In genomic region chr1:39639333-39640130, GRCh38 we compare ENCODE assay signal across 9 cellular contexts. TPM values are rescaled to one million over a fixed set of nuclear protein-coding genes. Genes with fewer than 3 reads are reported as not detected.
DNase-seq lines count a peak whose midpoint lies in the region; ATAC-seq and TF ChIP-seq lines count a peak whose summit lies in the region.
"Had no signal": no experiment of that assay in that cellular context is flagged by ENCODE, and none has a peak within 500 bp of the region (broad histone marks: within the 10 kb centered on the region; RNA-seq: fewer than 3 reads in every experiment).

Gene HEYL (minus strand): TSS chr1:39639643. CDS start chr1:39639625, 18 bp downstream.

- H3K27me3 Mint-ChIP-seq in MCF 10A (ENCODE audit: insufficient read depth, unreplicated experiment) = peaks cover 20% of the 10 kb centered on the region
- H3K27me3 Mint-ChIP-seq in activated T-cell treated with anti-CD3 and anti-CD28 coated beads, Interleukin-2, amount 50 U/mL, for 72 hours (ENCODE audit: low read depth) = peaks cover 51% of the 10 kb centered on the region
- peaks cover 10% of the 10 kb centered on the region for H3K27me3 Mint-ChIP-seq in osteocyte (ENCODE audit: unreplicated experiment)

- no peaks in the 10 kb centered on the region for H3K9me3 Mint-ChIP-seq in MCF 10A (ENCODE audit: unreplicated experiment)
- H3K9me3 Mint-ChIP-seq in activated T-cell treated with anti-CD3 and anti-CD28 coated beads, Interleukin-2, amount 50 U/mL, for 72 hours = no peaks in the 10 kb centered on the region
- no peaks in the 10 kb centered on the region for H3K9me3 Mint-ChIP-seq in osteocyte (ENCODE audit: unreplicated experiment)

- H3K4me1 ChIP-seq in breast epithelium (no peaks in the 10 kb centered on the region), NT2/D1 (ENCODE audit: insufficient read depth, insufficient read length) (peaks cover 17% of the 10 kb centered on the region), tibial artery (peaks cover 0 to 84% (median 27%) of the 10 kb centered on the region in 4 donors)

- no peak for TF ChIP-seq POLR2A in breast epithelium (IDR thresholded peaks at IDR 0.05)

- H3K36me3 ChIP-seq in breast epithelium (no peaks in the 10 kb centered on the region), NT2/D1 (ENCODE audit: insufficient read depth, insufficient read length, low read length) (no peaks in the 10 kb centered on the region), tibial artery (no peaks in the 10 kb centered on the region)

- peak; percentile 94 to 95 for ATAC-seq in activated T-cell treated with anti-CD3 and anti-CD28 coated beads, Interleukin-2, amount 50 U/mL, for 72 hours (replicated peaks in 1 of 2)
- no peak for ATAC-seq in HG03175 (IDR thresholded peaks at IDR 0.05; ENCODE audit: unreplicated experiment)

- intact Hi-C loops in breast epithelium (cut with DNase I; ENCODE audit: low total_unique reads) (no loop called here), MCF 10A (cut with micrococcal nuclease) (no loop called here), tibial artery (cut with DNase I; ENCODE audit: low total_unique reads) (no loop called here)

- H3K9me3 ChIP-seq in breast epithelium (no peaks in the 10 kb centered on the region), NT2/D1 (ENCODE audit: insufficient read depth, low read length) (no peaks in the 10 kb centered on the region), tibial artery (no peaks in the 10 kb centered on the region)

- H3K36me3 Mint-ChIP-seq in MCF 10A (ENCODE audit: insufficient read depth, unreplicated experiment) (no peaks in the 10 kb centered on the region), osteocyte (ENCODE audit: unreplicated experiment) (no peaks in the 10 kb centered on the region)
- no peaks in the 10 kb centered on the region for H3K36me3 Mint-ChIP-seq in activated T-cell treated with anti-CD3 and anti-CD28 coated beads, Interleukin-2, amount 50 U/mL, for 72 hours (ENCODE audit: insufficient read depth in 2 of 2)

- H3K4me3 ChIP-seq in breast epithelium (peak within 1 kb of the TSS; percentile 47 to 65 (median 51)), NT2/D1 (ENCODE audit: insufficient read length, low read depth) (peak within 1 kb of the TSS; percentile 49), foreskin fibroblast (ENCODE audit: low read depth in 1 of 2, low read length in 2 of 2) (peak within 1 kb of the TSS in 1 of 2 donors; percentile 15), tibial artery (peak within 1 kb of the TSS; percentile 74 to 91)

- POLR2A ChIA-PET in MCF 10A (lab: Yijun Ruan, JAX) = no interaction called here

- H3K27ac Mint-ChIP-seq in MCF 10A (ENCODE audit: low read depth, unreplicated experiment) (no peak within 1 kb of the TSS), osteocyte (ENCODE audit: unreplicated experiment) (no peak within 1 kb of the TSS)
- no peak within 1 kb of the TSS for H3K27ac Mint-ChIP-seq in activated T-cell treated with anti-CD3 and anti-CD28 coated beads, Interleukin-2, amount 50 U/mL, for 72 hours

- H3K4me1 Mint-ChIP-seq in MCF 10A (ENCODE audit: insufficient read depth, unreplicated experiment) (no peaks in the 10 kb centered on the region), osteocyte (ENCODE audit: unreplicated experiment) (peaks cover 22% of the 10 kb centered on the region)
- H3K4me1 Mint-ChIP-seq in activated T-cell treated with anti-CD3 and anti-CD28 coated beads, Interleukin-2, amount 50 U/mL, for 72 hours (ENCODE audit: low read depth) = no peaks in the 10 kb centered on the region

- H3K4me3 Mint-ChIP-seq in MCF 10A (ENCODE audit: unreplicated experiment) (no peak within 1 kb of the TSS), osteocyte (ENCODE audit: unreplicated experiment) (no peak within 1 kb of the TSS)
- peak within 1 kb of the TSS; percentile 69 to 77 for H3K4me3 Mint-ChIP-seq in activated T-cell treated with anti-CD3 and anti-CD28 coated beads, Interleukin-2, amount 50 U/mL, for 72 hours

- H3K27me3 ChIP-seq in breast epithelium = peaks cover 0 to 46% of the 10 kb centered on the region in 2 donors
- peaks cover 93% of the 10 kb centered on the region for H3K27me3 ChIP-seq in NT2/D1 (ENCODE audit: insufficient read depth, insufficient read length)
- H3K27me3 ChIP-seq in tibial artery = no peaks in the 10 kb centered on the region

- no peak for DNase-seq in breast epithelium (ENCODE audit: low spot score in 2 of 2)
- DNase-seq in MCF 10A (ENCODE audit: unreplicated experiment) = no peak
- peak; percentile 55 for DNase-seq in NT2/D1 (ENCODE audit: low read depth, low spot score)
- peak; percentile 76 to 79 for DNase-seq in activated T-cell treated with anti-CD3 and anti-CD28 coated beads, Interleukin-2, amount 50 U/mL, for 72 hours
- peak in 1 of 2 donors; percentile 49 for DNase-seq in foreskin fibroblast
- no peak for DNase-seq in osteocyte (ENCODE audit: extremely low spot score, unreplicated experiment)
- DNase-seq in tibial artery = peak; percentile 74 to 91

- peak within 1 kb of the TSS; percentile 40 to 73 for H3K27ac ChIP-seq in breast epithelium
- peak within 1 kb of the TSS; percentile 96 to 97 for H3K27ac ChIP-seq in tibial artery

- BruUV-seq in MCF 10A (replicated peaks; lab: Mats Ljungman, UMichigan) = no TSS peak

- peak in 1 of 3 donors; percentile 15 for TF ChIP-seq CTCF in breast epithelium (IDR thresholded peaks at IDR 0.05)
- TF ChIP-seq CTCF in MCF 10A (IDR thresholded peaks at IDR 0.05; ENCODE audit: unreplicated experiment) = no peak
- TF ChIP-seq CTCF in foreskin fibroblast (IDR thresholded peaks at IDR 0.05; ENCODE audit: low read depth, low read length) = peak; percentile 19
- peak; percentile 9 for TF ChIP-seq CTCF in osteocyte (IDR thresholded peaks at IDR 0.05)
- TF ChIP-seq CTCF in tibial artery (IDR thresholded peaks at IDR 0.05) = peak; percentile 64 to 65

- CTCF ChIA-PET in MCF 10A (lab: Yijun Ruan, JAX) = interaction anchor here (1.7 to 2.8 kb wide), 2 partner anchors 14 to 15 kb away, joined by 8 to 13 read pairs; no protein-coding TSS in a partner anchor

- H3K9ac ChIP-seq in NT2/D1 (ENCODE audit: insufficient read length, low read depth) = peak within 1 kb of the TSS; percentile 57

RNA-seq across cellular contexts. Expression of gene HEYL, which starts in this region (rescaled TPM):
- total RNA-seq in breast epithelium (1 to 10 TPM; 2.1 to 5.2 (median 2.3) TPM), MCF 10A (2022) (not detected in 2 replicates), osteocyte (1.3 and 1.4 TPM in 2 replicates)
- total RNA-seq in activated T-cell treated with anti-CD3 and anti-CD28 coated beads, Interleukin-2, amount 50 U/mL, for 72 hours = under 1 TPM; 0.32 to 0.89 TPM
- total RNA-seq: Daoy had no signal

Comparison
In these comparisons a context has a peak if more than half of its experiments do, and no peak if none do; other contexts are left out.
1. Peak in DNase-seq and ATAC-seq in activated T-cell treated with anti-CD3 and anti-CD28 coated beads, Interleukin-2, amount 50 U/mL, for 72 hours; RNA of the gene not detected or under 1 TPM.
2. DNase-seq: peak in NT2/D1 (single experiment) and tibial artery (2 of 2); none in breast epithelium (0 of 2), MCF 10A (single experiment) and osteocyte (single experiment).
3. H3K4me3 Mint-ChIP-seq: peak in activated T-cell treated with anti-CD3 and anti-CD28 coated beads, Interleukin-2, amount 50 U/mL, for 72 hours (2 of 2); none in MCF 10A (single experiment) and osteocyte (single experiment).